In the genomic region with DNA sequence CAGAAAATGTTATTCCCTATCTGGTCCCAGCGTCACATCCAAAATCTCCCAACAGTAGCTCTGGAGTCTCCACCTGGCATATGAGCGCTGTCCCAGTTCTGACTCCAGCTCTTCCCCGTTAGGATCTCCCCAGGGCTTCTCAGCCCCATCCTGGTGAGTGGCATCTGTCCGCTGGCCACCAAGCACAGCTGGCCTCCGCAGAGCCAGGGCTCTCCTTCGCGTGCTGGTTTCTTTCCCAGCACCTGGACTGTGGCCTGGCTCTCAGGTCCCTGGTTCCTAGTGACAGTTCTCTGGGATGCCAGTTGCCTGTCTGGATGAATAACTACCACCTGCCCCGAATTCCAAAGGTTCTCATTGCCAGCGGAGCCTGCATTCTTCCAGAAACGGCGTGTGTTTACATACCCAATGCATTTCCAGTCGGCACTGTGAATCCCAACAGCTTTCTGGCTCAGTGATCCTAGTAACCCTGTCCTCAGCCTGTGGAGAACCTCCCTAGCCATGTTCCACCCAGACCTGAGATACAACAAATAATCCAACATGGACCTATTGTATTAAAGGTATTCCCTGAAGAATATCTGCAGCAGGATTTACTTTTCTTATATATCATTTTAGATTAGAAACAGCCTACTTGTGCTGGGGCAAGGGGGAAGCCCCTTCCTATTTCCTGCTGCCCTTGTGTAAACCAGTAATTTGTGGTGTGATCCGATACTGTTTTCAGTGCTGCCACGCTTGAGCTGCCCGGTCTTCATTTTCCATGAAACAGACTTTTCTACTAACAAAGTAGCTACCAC, we compare ENCODE assay signal across 21 cellular contexts.
DNase-seq lines count a peak whose midpoint lies in the region; ATAC-seq lines count a peak whose summit lies in the region.
"Had no signal": no experiment of that assay in that cellular context is flagged by ENCODE, and none has a peak within 500 bp of the region (broad histone marks: within the 10 kb centered on the region; RNA-seq: fewer than 3 reads in every experiment).

No MANE protein-coding gene starts in this region.

- ATAC-seq in GM18909 (IDR thresholded peaks at IDR 0.05; ENCODE audit: poor library complexity, unreplicated experiment) (peak; percentile 72), GM21737 (IDR thresholded peaks at IDR 0.05; ENCODE audit: unreplicated experiment) (peak; percentile 95), HG03354 (IDR thresholded peaks at IDR 0.05; ENCODE audit: poor library complexity, severe bottlenecking, unreplicated experiment) (peak; percentile 85), HG02970 (IDR thresholded peaks at IDR 0.05; ENCODE audit: low FRiP score, unreplicated experiment) (no peak)
- ATAC-seq: activated naive CD8-positive, alpha-beta T cell treated with anti-CD3 and anti-CD28 coated beads, Interleukin-2, amount 50 U/mL, for 24 hours; GM23338; heart left ventricle; HepG2; Right ventricle myocardium inferior had no signal

- peak; percentile 30 for DNase-seq in renal cortical epithelial cell (ENCODE audit: low read depth)
- DNase-seq in GM19240 (ENCODE audit: insufficient read length, low spot score) = no peak
- no peak for DNase-seq in activated T-cell treated with anti-CD3 and anti-CD28 coated beads for 4 hours
- DNase-seq: activated CD4-positive, alpha-beta T cell treated with anti-CD3 and anti-CD28 coated beads for 4 hours; activated naive CD8-positive, alpha-beta T cell treated with anti-CD3 and anti-CD28 coated beads, Interleukin-2, amount 50 U/mL, for 24 hours; DMS53; heart left ventricle; immature natural killer cell; NCI-H1105 treated with DMSO at 0.1 percent for 48 hours; NCI-H2107; NCI-H510A treated with DMSO at 0.1 percent for 48 hours; nucleus accumbens; SW 1271; testis had no signal
